ENCODE assay signal across 23 cellular contexts in genomic region chr12:77082021-77082420, GRCh38. TPM values are rescaled to one million over a fixed set of nuclear protein-coding genes. Genes with fewer than 3 reads are reported as not detected.
"Had no signal": no experiment of that assay in that cellular context is flagged by ENCODE, and none has a peak within 500 bp of the region (broad histone marks: within the 10 kb centered on the region; RNA-seq: fewer than 3 reads in every experiment).

No MANE protein-coding gene starts in this region.

- H3K4me3 ChIP-seq: ascending aorta, body of pancreas, SJSA1 had no signal

- H3K9me3 ChIP-seq: ascending aorta, body of pancreas, SJSA1 had no signal

- ATAC-seq: activated CD8-positive, alpha-beta T cell treated with anti-CD3 and anti-CD28 coated beads, Interleukin-2, amount 10 ng/mL, durations not matched to agents 7 days and 5 days; body of pancreas; T-helper 17 cell; WTC11 had no signal

- H3K27ac ChIP-seq: ascending aorta, body of pancreas, SJSA1 had no signal

- H3K36me3 ChIP-seq: ascending aorta, SJSA1 had no signal

- FAIRE-seq: bronchial epithelial cell had no signal

- H3K27me3 ChIP-seq: ascending aorta, body of pancreas, SJSA1 had no signal

- DNase-seq: activated CD4-positive, alpha-beta T cell treated with anti-CD3 and anti-CD28 coated beads for 48 hours; activated CD4-positive, alpha-beta T cell treated with anti-CD3 and anti-CD28 coated beads, Interleukin-2, amount 50 U/mL, for 4 hours; activated CD4-positive, CD25-positive, alpha-beta regulatory T cell treated with anti-CD3 and anti-CD28 coated beads, Interleukin-2, amount 50 U/mL, for 72 hours; activated CD8-positive, alpha-beta memory T cell treated with anti-CD3 and anti-CD28 coated beads, Interleukin-2, amount 50 U/mL, for 48 hours; activated CD8-positive, alpha-beta T cell treated with anti-CD3 and anti-CD28 coated beads, Interleukin-2, amount 10 ng/mL, durations not matched to agents 7 days and 5 days; activated naive CD4-positive, alpha-beta T cell treated with anti-CD3 and anti-CD28 coated beads, Interleukin-2, amount 50 U/mL, for 16 hours; activated T-cell treated with anti-CD3 and anti-CD28 coated beads, Interleukin-2, amount 50 U/mL, for 1 hour; body of pancreas; central memory CD4-positive, alpha-beta T cell; NCI-H1048; NCI-H1417; NCI-H1930; NCI-H2171; NCI-H2227 treated with DMSO at 0.1 percent for 48 hours; NCI-H526 treated with DMSO at 0.1 percent for 48 hours; NK-92 treated with Interleukin-12 subunit alpha and Interleukin-12 subunit beta, amount 100 ng/mL, for 24 hours; SHP77; T-helper 17 cell; T-helper 9 cell had no signal

- H3K4me1 ChIP-seq: ascending aorta, body of pancreas had no signal

RNA-seq across cellular contexts. Expression of gene E2F7, which starts 16.7 kb away (rescaled TPM):
- total RNA-seq: ascending aorta, body of pancreas had no signal
